8 cellular contexts compared by ENCODE assay signal in genomic region chr14:55579724-55580400, GRCh38. TPM values are rescaled to one million over a fixed set of nuclear protein-coding genes. Genes with fewer than 3 reads are reported as not detected.
DNase-seq lines count a peak whose midpoint lies in the region; ATAC-seq and TF ChIP-seq lines count a peak whose summit lies in the region.

Gene KTN1, plus strand, starts transcription at chr14:55580207. Its CDS starts 31,842 bp downstream, at chr14:55612049.

- no peaks in the 10 kb centered on the region for H3K27me3 ChIP-seq in GM23338 (ENCODE audit: insufficient read depth)
- no peaks in the 10 kb centered on the region for H3K27me3 ChIP-seq in gastroesophageal sphincter

- peaks cover 53% of the 10 kb centered on the region for H3K79me2 ChIP-seq in GM23338 (replicated peaks; ENCODE audit: insufficient read depth)

- no peak for TF ChIP-seq EP300 in gastroesophageal sphincter (IDR thresholded peaks at IDR 0.05)

- peak within 1 kb of the TSS; percentile 92 for H3K27ac Mint-ChIP-seq in GM23338

- TF ChIP-seq POLR2A in gastroesophageal sphincter (IDR thresholded peaks at IDR 0.05): peak; percentile 17 to 71

- H3K4me3 Mint-ChIP-seq in GM23338: peak within 1 kb of the TSS; percentile 95

- H3K27ac ChIP-seq in GM23338 (ENCODE audit: low read depth): peak within 1 kb of the TSS; percentile 96
- peak within 1 kb of the TSS; percentile 96 to 99 (median 98) for H3K27ac ChIP-seq in gastroesophageal sphincter

- peaks cover 32% of the 10 kb centered on the region for H3K4me1 ChIP-seq in GM23338 (ENCODE audit: insufficient read depth)
- H3K4me1 ChIP-seq in gastroesophageal sphincter: peaks cover 16 to 53% (median 25%) of the 10 kb centered on the region in 3 donors

- peak within 1 kb of the TSS; percentile 90 for H3K4me2 ChIP-seq in GM23338

- peak; percentile 83 for ATAC-seq in GM23338
- peak; percentile 97 for ATAC-seq in gastroesophageal sphincter

- H3K4me1 Mint-ChIP-seq in GM23338: peaks cover 28% of the 10 kb centered on the region

- peak within 1 kb of the TSS; percentile 99 for H2AFZ ChIP-seq in GM23338

- H3K27me3 Mint-ChIP-seq in GM23338 (ENCODE audit: insufficient read depth, low read depth, poor library complexity): peaks cover 4% of the 10 kb centered on the region

- no peak for TF ChIP-seq CTCF in GM23338 (conservative IDR thresholded peaks at IDR 0.05; ENCODE audit: low read depth in 2 of 2)
- TF ChIP-seq CTCF in LNCaP clone FGC (IDR thresholded peaks at IDR 0.05; ENCODE audit: control insufficient read depth, extremely low read depth, insufficient read depth): no peak
- TF ChIP-seq CTCF in gastroesophageal sphincter (IDR thresholded peaks at IDR 0.05): no peak

- H3K9me2 ChIP-seq in GM23338 (ENCODE audit: insufficient read depth): no peaks in the 10 kb centered on the region

- H3K4me3 ChIP-seq in GM23338 (peak within 1 kb of the TSS; percentile 93), LNCaP clone FGC (ENCODE audit: low read depth, low read length) (peak within 1 kb of the TSS; percentile 72), gastroesophageal sphincter (peak within 1 kb of the TSS; percentile 98 to 100)

- H3K36me3 ChIP-seq in GM23338 (ENCODE audit: insufficient read depth) (no peaks in the 10 kb centered on the region), gastroesophageal sphincter (no peaks in the 10 kb centered on the region)

- H3K9me3 ChIP-seq in gastroesophageal sphincter: no peaks in the 10 kb centered on the region

- peaks cover 22% of the 10 kb centered on the region for H4K20me1 ChIP-seq in GM23338 (replicated peaks; ENCODE audit: insufficient read depth)

- no peaks in the 10 kb centered on the region for H3K9me3 Mint-ChIP-seq in GM23338

- WGBS in gastroesophageal sphincter (ENCODE audit: low coverage in 1 of 2), 2 donors: 0 to 1% methylated on average over 12 of the region's 83 CpGs

- H3K36me3 Mint-ChIP-seq in GM23338 (ENCODE audit: low read depth): peaks cover 4% of the 10 kb centered on the region; the same call in 2 of the 3 replicates

- DNase-seq in ELF-1 (ENCODE audit: low read depth, low spot score): peak; percentile 73
- DNase-seq in GM23338 (ENCODE audit: low spot score): peak; percentile 85
- DNase-seq in LNCaP clone FGC (ENCODE audit: low read depth): no peak
- peak; percentile 73 for DNase-seq in SK-N-DZ (ENCODE audit: low spot score)
- DNase-seq in activated naive CD4-positive, alpha-beta T cell treated with Interleukin-2 at 50 U/mL for 16 hours: peak; percentile 86
- DNase-seq in nucleus accumbens (lab: John Stamatoyannopoulos, UW): peak in 53 of 56 donors; percentile 27 to 85 (median 65)
- DNase-seq in superior temporal gyrus (ENCODE audit: extremely low spot score): peak; percentile 75

- H3F3A ChIP-seq in GM23338 (replicated peaks; ENCODE audit: low read depth): peaks cover 8% of the 10 kb centered on the region; the same call in 1 of the 2 replicates

TF ChIP-seq in GM23338, 12 proteins besides CTCF, POLR2A, EP300 and RAD21:
- peak; percentile 63; the same call in 1 of the 2 replicates for TF ChIP-seq POLR2AphosphoS5 (IDR thresholded peaks at IDR 0.05; ENCODE audit: low read depth)
- TF ChIP-seq ZNF331 (CRISPR knock-in tag; IDR thresholded peaks at IDR 0.05; ENCODE audit: low read depth): no peak

RNA-seq across cellular contexts. Expression of gene KTN1, which starts in this region (rescaled TPM):
- 110 and 124 TPM in 2 replicates for total RNA-seq in GM23338 (2014; rRNA removed; shearing (Covaris generic))
- polyA plus RNA-seq in GM23338 (2016; fragmentation: Nextera tagmentation; extraction: Ambion mirVana): 473 and 607 TPM in 2 replicates
- 117 and 132 TPM in 2 replicates for polyA plus RNA-seq in SK-N-DZ (2014; cell fraction: cytosol; rRNA removed)
- 139 and 171 TPM in 2 replicates for polyA plus RNA-seq in SK-N-DZ (2014; cell fraction: nucleus; rRNA removed)
- 100 to 1,000 TPM; 144 to 204 (median 171) TPM for total RNA-seq in gastroesophageal sphincter
